Comparison of ENCODE assay signal across 2 cellular contexts in genomic region chr16:14511798-14512131, GRCh38.
TF ChIP-seq lines count a peak whose summit lies in the region.

No MANE protein-coding gene starts in this region.

TF ChIP-seq in A549, 52 proteins besides CTCF, POLR2A, EP300 and RAD21:
- no peak for TF ChIP-seq REST (IDR thresholded peaks at IDR 0.05)
- no peak for TF ChIP-seq SREBF2 (IDR thresholded peaks at IDR 0.05)
- no peak for TF ChIP-seq CHD4 (IDR thresholded peaks at IDR 0.05; ENCODE audit: borderline replicate concordance)
- no peak for TF ChIP-seq PBX3 (IDR thresholded peaks at IDR 0.05)
- no peak for TF ChIP-seq KDM5A (IDR thresholded peaks at IDR 0.05)
- TF ChIP-seq HOXB5 (CRISPR knock-in tag; IDR thresholded peaks at IDR 0.05) = no peak
- TF ChIP-seq MYC (IDR thresholded peaks at IDR 0.05; ENCODE audit: borderline replicate concordance, low read length) = no peak
- TF ChIP-seq CHD2 (IDR thresholded peaks at IDR 0.05; ENCODE audit: low read length, partially characterized antibody) = no peak
- no peak for TF ChIP-seq RARB (CRISPR knock-in tag; IDR thresholded peaks at IDR 0.05)
- no peak for TF ChIP-seq MAZ (IDR thresholded peaks at IDR 0.05; ENCODE audit: borderline replicate concordance, low read depth, low read length)
- TF ChIP-seq HMGXB4 (CRISPR knock-in tag; IDR thresholded peaks at IDR 0.05; ENCODE audit: borderline replicate concordance) = no peak
- no peak for TF ChIP-seq POLR2AphosphoS2 (conservative IDR thresholded peaks at IDR 0.05; ENCODE audit: low read length)
- no peak for TF ChIP-seq CEBPB (IDR thresholded peaks at IDR 0.05)
- TF ChIP-seq ESRRA (IDR thresholded peaks at IDR 0.05; ENCODE audit: borderline replicate concordance, low read length) = no peak
- TF ChIP-seq JUNB (IDR thresholded peaks at IDR 0.05) = no peak
- TF ChIP-seq USF2 (IDR thresholded peaks at IDR 0.05) = no peak
- no peak for TF ChIP-seq RNF2 (IDR thresholded peaks at IDR 0.05; ENCODE audit: borderline replicate concordance, low read depth)
- TF ChIP-seq HEYL (CRISPR knock-in tag; IDR thresholded peaks at IDR 0.05) = no peak
- TF ChIP-seq ATOH8 (CRISPR knock-in tag; IDR thresholded peaks at IDR 0.05; ENCODE audit: low read depth) = no peak
- TF ChIP-seq TFCP2L1 (CRISPR knock-in tag; IDR thresholded peaks at IDR 0.05) = no peak

TF ChIP-seq in IMR-90, 13 proteins besides CTCF, POLR2A, EP300 and RAD21:
- TF ChIP-seq ELK1 (IDR thresholded peaks at IDR 0.05; ENCODE audit: borderline replicate concordance, low read depth, low read length) = no peak
- TF ChIP-seq CEBPB (IDR thresholded peaks at IDR 0.05; ENCODE audit: low read depth, low read length) = no peak
- TF ChIP-seq NFE2L2 (IDR thresholded peaks at IDR 0.05; ENCODE audit: low read depth, low read length) = no peak
- TF ChIP-seq FOS (IDR thresholded peaks at IDR 0.05; ENCODE audit: low read depth, low read length) = no peak
- no peak for TF ChIP-seq MXI1 (IDR thresholded peaks at IDR 0.05; ENCODE audit: borderline replicate concordance, low read depth, low read length)
- TF ChIP-seq MAFK (IDR thresholded peaks at IDR 0.05; ENCODE audit: low read depth, low read length) = no peak
- no peak for TF ChIP-seq RCOR1 (IDR thresholded peaks at IDR 0.05; ENCODE audit: insufficient replicate concordance, low read length)
- no peak for TF ChIP-seq CHD1 (IDR thresholded peaks at IDR 0.05; ENCODE audit: low read depth, low read length)
- TF ChIP-seq SMC3 (IDR thresholded peaks at IDR 0.05; ENCODE audit: low read depth, low read length) = no peak
- TF ChIP-seq RFX5 (IDR thresholded peaks at IDR 0.05; ENCODE audit: low read depth, low read length) = no peak
- no peak for TF ChIP-seq MAZ (IDR thresholded peaks at IDR 0.05; ENCODE audit: borderline replicate concordance, low read depth, low read length)
- TF ChIP-seq USF2 (IDR thresholded peaks at IDR 0.05; ENCODE audit: low read depth, low read length) = no peak
- TF ChIP-seq BHLHE40 (IDR thresholded peaks at IDR 0.05; ENCODE audit: low read depth, low read length) = no peak
TF ChIP-seq in IMR-90: peak in this region for 0.
